Comparison of ENCODE assay signal across 1 cellular context in the genomic region with DNA sequence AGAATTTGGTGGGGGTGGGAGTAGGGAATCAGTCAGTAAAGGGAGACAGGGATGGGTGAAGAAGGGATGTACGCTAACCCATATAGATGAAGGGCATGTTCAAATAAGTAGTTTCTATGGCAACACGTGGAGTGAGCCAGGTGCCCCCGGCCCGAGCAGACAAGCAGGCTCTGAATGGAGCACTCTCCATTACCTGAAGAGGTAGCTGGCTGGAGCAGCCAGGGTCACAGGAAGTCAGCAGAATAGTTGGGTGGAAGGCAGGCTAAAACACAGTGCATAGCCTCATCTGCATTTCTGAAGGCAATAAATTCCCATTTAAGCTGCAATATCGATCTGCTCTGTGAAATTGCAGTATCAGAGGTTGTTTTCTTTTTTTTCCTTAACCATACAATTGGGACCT.
TF ChIP-seq lines count a peak whose summit lies in the region.

No MANE protein-coding gene starts in this region.

TF ChIP-seq in GM23338, 12 proteins besides CTCF, POLR2A, EP300 and RAD21:
- TF ChIP-seq JUNB (IDR thresholded peaks at IDR 0.05; ENCODE audit: unreplicated experiment) = no peak
- TF ChIP-seq EZH2phosphoT487 (IDR thresholded peaks at IDR 0.05; ENCODE audit: unreplicated experiment) = no peak
- no peak for TF ChIP-seq STAT1 (IDR thresholded peaks at IDR 0.05; ENCODE audit: unreplicated experiment)
- TF ChIP-seq, protein P1, sequence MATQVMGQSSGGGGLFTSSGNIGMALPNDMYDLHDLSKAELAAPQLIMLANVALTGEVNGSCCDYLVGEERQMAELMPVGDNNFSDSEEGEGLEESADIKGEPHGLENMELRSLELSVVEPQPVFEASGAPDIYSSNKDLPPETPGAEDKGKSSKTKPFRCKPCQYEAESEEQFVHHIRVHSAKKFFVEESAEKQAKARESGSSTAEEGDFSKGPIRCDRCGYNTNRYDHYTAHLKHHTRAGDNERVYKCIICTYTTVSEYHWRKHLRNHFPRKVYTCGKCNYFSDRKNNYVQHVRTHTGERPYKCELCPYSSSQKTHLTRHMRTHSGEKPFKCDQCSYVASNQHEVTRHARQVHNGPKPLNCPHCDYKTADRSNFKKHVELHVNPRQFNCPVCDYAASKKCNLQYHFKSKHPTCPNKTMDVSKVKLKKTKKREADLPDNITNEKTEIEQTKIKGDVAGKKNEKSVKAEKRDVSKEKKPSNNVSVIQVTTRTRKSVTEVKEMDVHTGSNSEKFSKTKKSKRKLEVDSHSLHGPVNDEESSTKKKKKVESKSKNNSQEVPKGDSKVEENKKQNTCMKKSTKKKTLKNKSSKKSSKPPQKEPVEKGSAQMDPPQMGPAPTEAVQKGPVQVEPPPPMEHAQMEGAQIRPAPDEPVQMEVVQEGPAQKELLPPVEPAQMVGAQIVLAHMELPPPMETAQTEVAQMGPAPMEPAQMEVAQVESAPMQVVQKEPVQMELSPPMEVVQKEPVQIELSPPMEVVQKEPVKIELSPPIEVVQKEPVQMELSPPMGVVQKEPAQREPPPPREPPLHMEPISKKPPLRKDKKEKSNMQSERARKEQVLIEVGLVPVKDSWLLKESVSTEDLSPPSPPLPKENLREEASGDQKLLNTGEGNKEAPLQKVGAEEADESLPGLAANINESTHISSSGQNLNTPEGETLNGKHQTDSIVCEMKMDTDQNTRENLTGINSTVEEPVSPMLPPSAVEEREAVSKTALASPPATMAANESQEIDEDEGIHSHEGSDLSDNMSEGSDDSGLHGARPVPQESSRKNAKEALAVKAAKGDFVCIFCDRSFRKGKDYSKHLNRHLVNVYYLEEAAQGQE (IDR thresholded peaks at IDR 0.05; ENCODE audit: unreplicated experiment) = no peak
- TF ChIP-seq EZH2 (IDR thresholded peaks at IDR 0.05; ENCODE audit: low read depth, unreplicated experiment) = no peak
- TF ChIP-seq, protein P2, sequence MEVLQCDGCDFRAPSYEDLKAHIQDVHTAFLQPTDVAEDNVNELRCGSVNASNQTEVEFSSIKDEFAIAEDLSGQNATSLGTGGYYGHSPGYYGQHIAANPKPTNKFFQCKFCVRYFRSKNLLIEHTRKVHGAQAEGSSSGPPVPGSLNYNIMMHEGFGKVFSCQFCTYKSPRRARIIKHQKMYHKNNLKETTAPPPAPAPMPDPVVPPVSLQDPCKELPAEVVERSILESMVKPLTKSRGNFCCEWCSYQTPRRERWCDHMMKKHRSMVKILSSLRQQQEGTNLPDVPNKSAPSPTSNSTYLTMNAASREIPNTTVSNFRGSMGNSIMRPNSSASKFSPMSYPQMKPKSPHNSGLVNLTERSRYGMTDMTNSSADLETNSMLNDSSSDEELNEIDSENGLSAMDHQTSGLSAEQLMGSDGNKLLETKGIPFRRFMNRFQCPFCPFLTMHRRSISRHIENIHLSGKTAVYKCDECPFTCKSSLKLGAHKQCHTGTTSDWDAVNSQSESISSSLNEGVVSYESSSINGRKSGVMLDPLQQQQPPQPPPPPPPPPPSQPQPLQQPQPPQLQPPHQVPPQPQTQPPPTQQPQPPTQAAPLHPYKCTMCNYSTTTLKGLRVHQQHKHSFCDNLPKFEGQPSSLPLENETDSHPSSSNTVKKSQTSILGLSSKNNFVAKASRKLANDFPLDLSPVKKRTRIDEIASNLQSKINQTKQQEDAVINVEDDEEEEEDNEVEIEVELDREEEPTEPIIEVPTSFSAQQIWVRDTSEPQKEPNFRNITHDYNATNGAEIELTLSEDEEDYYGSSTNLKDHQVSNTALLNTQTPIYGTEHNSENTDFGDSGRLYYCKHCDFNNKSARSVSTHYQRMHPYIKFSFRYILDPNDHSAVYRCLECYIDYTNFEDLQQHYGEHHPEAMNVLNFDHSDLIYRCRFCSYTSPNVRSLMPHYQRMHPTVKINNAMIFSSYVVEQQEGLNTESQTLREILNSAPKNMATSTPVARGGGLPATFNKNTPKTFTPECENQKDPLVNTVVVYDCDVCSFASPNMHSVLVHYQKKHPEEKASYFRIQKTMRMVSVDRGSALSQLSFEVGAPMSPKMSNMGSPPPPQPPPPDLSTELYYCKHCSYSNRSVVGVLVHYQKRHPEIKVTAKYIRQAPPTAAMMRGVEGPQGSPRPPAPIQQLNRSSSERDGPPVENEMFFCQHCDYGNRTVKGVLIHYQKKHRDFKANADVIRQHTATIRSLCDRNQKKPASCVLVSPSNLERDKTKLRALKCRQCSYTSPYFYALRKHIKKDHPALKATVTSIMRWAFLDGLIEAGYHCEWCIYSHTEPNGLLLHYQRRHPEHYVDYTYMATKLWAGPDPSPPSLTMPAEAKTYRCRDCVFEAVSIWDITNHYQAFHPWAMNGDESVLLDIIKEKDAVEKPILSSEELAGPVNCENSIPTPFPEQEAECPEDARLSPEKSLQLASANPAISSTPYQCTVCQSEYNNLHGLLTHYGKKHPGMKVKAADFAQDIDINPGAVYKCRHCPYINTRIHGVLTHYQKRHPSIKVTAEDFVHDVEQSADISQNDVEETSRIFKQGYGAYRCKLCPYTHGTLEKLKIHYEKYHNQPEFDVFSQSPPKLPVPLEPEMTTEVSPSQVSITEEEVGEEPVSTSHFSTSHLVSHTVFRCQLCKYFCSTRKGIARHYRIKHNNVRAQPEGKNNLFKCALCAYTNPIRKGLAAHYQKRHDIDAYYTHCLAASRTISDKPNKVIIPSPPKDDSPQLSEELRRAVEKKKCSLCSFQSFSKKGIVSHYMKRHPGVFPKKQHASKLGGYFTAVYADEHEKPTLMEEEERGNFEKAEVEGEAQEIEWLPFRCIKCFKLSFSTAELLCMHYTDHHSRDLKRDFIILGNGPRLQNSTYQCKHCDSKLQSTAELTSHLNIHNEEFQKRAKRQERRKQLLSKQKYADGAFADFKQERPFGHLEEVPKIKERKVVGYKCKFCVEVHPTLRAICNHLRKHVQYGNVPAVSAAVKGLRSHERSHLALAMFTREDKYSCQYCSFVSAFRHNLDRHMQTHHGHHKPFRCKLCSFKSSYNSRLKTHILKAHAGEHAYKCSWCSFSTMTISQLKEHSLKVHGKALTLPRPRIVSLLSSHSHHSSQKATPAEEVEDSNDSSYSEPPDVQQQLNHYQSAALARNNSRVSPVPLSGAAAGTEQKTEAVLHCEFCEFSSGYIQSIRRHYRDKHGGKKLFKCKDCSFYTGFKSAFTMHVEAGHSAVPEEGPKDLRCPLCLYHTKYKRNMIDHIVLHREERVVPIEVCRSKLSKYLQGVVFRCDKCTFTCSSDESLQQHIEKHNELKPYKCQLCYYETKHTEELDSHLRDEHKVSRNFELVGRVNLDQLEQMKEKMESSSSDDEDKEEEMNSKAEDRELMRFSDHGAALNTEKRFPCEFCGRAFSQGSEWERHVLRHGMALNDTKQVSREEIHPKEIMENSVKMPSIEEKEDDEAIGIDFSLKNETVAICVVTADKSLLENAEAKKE (CRISPR knock-in tag; IDR thresholded peaks at IDR 0.05) = no peak
- TF ChIP-seq CREB1 (CRISPR knock-in tag; IDR thresholded peaks at IDR 0.05; ENCODE audit: low read depth) = no peak
- TF ChIP-seq, protein P3, sequence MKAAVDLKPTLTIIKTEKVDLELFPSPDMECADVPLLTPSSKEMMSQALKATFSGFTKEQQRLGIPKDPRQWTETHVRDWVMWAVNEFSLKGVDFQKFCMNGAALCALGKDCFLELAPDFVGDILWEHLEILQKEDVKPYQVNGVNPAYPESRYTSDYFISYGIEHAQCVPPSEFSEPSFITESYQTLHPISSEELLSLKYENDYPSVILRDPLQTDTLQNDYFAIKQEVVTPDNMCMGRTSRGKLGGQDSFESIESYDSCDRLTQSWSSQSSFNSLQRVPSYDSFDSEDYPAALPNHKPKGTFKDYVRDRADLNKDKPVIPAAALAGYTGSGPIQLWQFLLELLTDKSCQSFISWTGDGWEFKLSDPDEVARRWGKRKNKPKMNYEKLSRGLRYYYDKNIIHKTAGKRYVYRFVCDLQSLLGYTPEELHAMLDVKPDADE (IDR thresholded peaks at IDR 0.05) = no peak
- no peak for TF ChIP-seq NANOG (IDR thresholded peaks at IDR 0.05; ENCODE audit: borderline replicate concordance)
- no peak for TF ChIP-seq ZNF114 (CRISPR knock-in tag; IDR thresholded peaks at IDR 0.05)
- TF ChIP-seq ZNF331 (CRISPR knock-in tag; IDR thresholded peaks at IDR 0.05; ENCODE audit: low read depth) = no peak
- no peak for TF ChIP-seq POLR2AphosphoS5 (IDR thresholded peaks at IDR 0.05; ENCODE audit: low read depth)
